20 cellular contexts compared by ENCODE assay signal in genomic region chr3:115833074-115833473, GRCh38.
DNase-seq lines count a peak whose midpoint lies in the region; ATAC-seq, FAIRE-seq and TF ChIP-seq lines count a peak whose summit lies in the region.
"Had no signal": no experiment of that assay in that cellular context is flagged by ENCODE, and none has a peak within 500 bp of the region (broad histone marks: within the 10 kb centered on the region; RNA-seq: fewer than 3 reads in every experiment).

No MANE protein-coding gene starts in this region.

- H3K9ac ChIP-seq in kidney (ENCODE audit: low read length in 2 of 2), result no peak overlapping the region
- H3K9ac ChIP-seq: KMS-11 had no signal

- no peaks in the 10 kb centered on the region for H3K36me3 Mint-ChIP-seq in activated CD4-positive, alpha-beta memory T cell treated with anti-CD3 and anti-CD28 coated beads for 36 hours
- H3K36me3 Mint-ChIP-seq: CD8-positive, alpha-beta T cell had no signal

- CTCF ChIA-PET in BJ (lab: Yijun Ruan, JAX), result interaction anchor here (1.0 to 1.4 kb wide), 3 partner anchors 13 to 49 kb away, joined by 3 to 5 read pairs (median 3); no protein-coding TSS in a partner anchor
- CTCF ChIA-PET in activated CD4-positive, alpha-beta memory T cell treated with anti-CD3 and anti-CD28 coated beads for 36 hours (lab: Charles Lee), result interaction anchor here (1.1 kb wide), 1 partner anchor 21 kb away, joined by 3 read pairs; no protein-coding TSS in a partner anchor

- no peak for ATAC-seq in upper lobe of right lung
- ATAC-seq: CD8-positive, alpha-beta T cell; PC-3 had no signal

- DNase-seq in BJ (ENCODE audit: low read depth) (peak; percentile 27), LHCN-M2 (ENCODE audit: low read depth) (peak; percentile 10), choroid plexus epithelial cell (ENCODE audit: low read depth) (peak; percentile 57), kidney (no peak), upper lobe of right lung (no peak), NCI-H524 (lab: John Stamatoyannopoulos, UW) (no peak)
- DNase-seq in stimulated activated naive CD4-positive, alpha-beta T cell (lab: John Stamatoyannopoulos, UW), result no peak
- no peak for DNase-seq in activated CD4-positive, alpha-beta memory T cell treated with anti-CD3 and anti-CD28 coated beads for 36 hours
- DNase-seq: BE2C; CD8-positive, alpha-beta T cell; DND-41; GOT3; MG63; NCI-H1092; NCI-H146; NCI-H2081; PC-3; SW 1271 had no signal

- H3K27ac Mint-ChIP-seq in activated CD4-positive, alpha-beta memory T cell treated with anti-CD3 and anti-CD28 coated beads for 36 hours, result no peak overlapping the region
- H3K27ac Mint-ChIP-seq: CD8-positive, alpha-beta T cell had no signal

- H3K27ac ChIP-seq in kidney (ENCODE audit: low read depth in 2 of 2, low read length in 2 of 2) (no peak overlapping the region), upper lobe of right lung (no peak overlapping the region)
- H3K27ac ChIP-seq: KMS-11, RWPE1 had no signal

- H3K4me3 Mint-ChIP-seq in activated CD4-positive, alpha-beta memory T cell treated with anti-CD3 and anti-CD28 coated beads for 36 hours, result no peak overlapping the region
- H3K4me3 Mint-ChIP-seq: CD8-positive, alpha-beta T cell had no signal

- TF ChIP-seq CTCF in BJ (IDR thresholded peaks at IDR 0.05; ENCODE audit: insufficient read depth, low read depth, low read length), result no peak
- no peak for TF ChIP-seq CTCF in choroid plexus epithelial cell (conservative IDR thresholded peaks at IDR 0.05; ENCODE audit: low read depth, low read length)
- TF ChIP-seq CTCF in kidney (IDR thresholded peaks at IDR 0.05; ENCODE audit: borderline replicate concordance, extremely low read depth, insufficient read depth), result no peak
- TF ChIP-seq CTCF in upper lobe of right lung (IDR thresholded peaks at IDR 0.05), result no peak

- no peaks in the 10 kb centered on the region for H3K36me3 ChIP-seq in BJ (ENCODE audit: control insufficient read depth, insufficient read depth, low read length)
- H3K36me3 ChIP-seq in kidney (ENCODE audit: control insufficient read depth in 1 of 2, insufficient read depth in 2 of 2, low read length in 2 of 2), result no peaks in the 10 kb centered on the region
- no peaks in the 10 kb centered on the region for H3K36me3 ChIP-seq in upper lobe of right lung
- H3K36me3 ChIP-seq: BE2C, MG63 had no signal

- H3K27me3 Mint-ChIP-seq in activated CD4-positive, alpha-beta memory T cell treated with anti-CD3 and anti-CD28 coated beads for 36 hours, result peaks cover 10% of the 10 kb centered on the region

- intact Hi-C loops in kidney (cut with DNase I) (no loop called here), upper lobe of right lung (cut with DNase I) (no loop called here)
- intact Hi-C loops in activated CD4-positive, alpha-beta memory T cell treated with anti-CD3 and anti-CD28 coated beads for 36 hours (cut with micrococcal nuclease), result no loop called here

- no peaks in the 10 kb centered on the region for H3K4me1 ChIP-seq in kidney (ENCODE audit: control insufficient read depth in 1 of 2, insufficient read depth in 1 of 2, low read depth in 1 of 2, low read length in 2 of 2)
- no peaks in the 10 kb centered on the region for H3K4me1 ChIP-seq in upper lobe of right lung

- H3K9me3 Mint-ChIP-seq in activated CD4-positive, alpha-beta memory T cell treated with anti-CD3 and anti-CD28 coated beads for 36 hours, result no peaks in the 10 kb centered on the region
- H3K9me3 Mint-ChIP-seq: CD8-positive, alpha-beta T cell had no signal

- H3K27me3 ChIP-seq in BJ (ENCODE audit: control insufficient read depth, insufficient read depth, low read length) (no peaks in the 10 kb centered on the region), upper lobe of right lung (no peaks in the 10 kb centered on the region)
- H3K27me3 ChIP-seq: BE2C, MG63 had no signal

- no peaks in the 10 kb centered on the region for H3K9me3 ChIP-seq in kidney (ENCODE audit: control insufficient read depth in 1 of 2, low read length in 2 of 2)
- H3K9me3 ChIP-seq in upper lobe of right lung, result no peaks in the 10 kb centered on the region
- H3K9me3 ChIP-seq: BE2C, MG63 had no signal

- no peaks in the 10 kb centered on the region for H3K4me1 Mint-ChIP-seq in activated CD4-positive, alpha-beta memory T cell treated with anti-CD3 and anti-CD28 coated beads for 36 hours (ENCODE audit: low read depth)

- peak; percentile 47 for FAIRE-seq in kidney (lab: Jason Lieb, UNC)

- H3K4me3 ChIP-seq in BJ (ENCODE audit: low read depth, low read length) (no peak overlapping the region), choroid plexus epithelial cell (ENCODE audit: low read depth, low read length) (no peak overlapping the region), kidney (ENCODE audit: low read length in 2 of 2) (no peak overlapping the region), upper lobe of right lung (no peak overlapping the region)
- H3K4me3 ChIP-seq: MG63 had no signal

- POLR2A ChIA-PET in BJ (lab: Charles Lee), result interaction anchor here (0.5 kb wide), 1 partner anchor 1219 kb away, joined by 3 read pairs; no protein-coding TSS in a partner anchor
- POLR2A ChIA-PET in activated CD4-positive, alpha-beta memory T cell treated with anti-CD3 and anti-CD28 coated beads for 36 hours (lab: Charles Lee), result no interaction called here

Comparison
In these comparisons a context has a peak if more than half of its experiments do, and no peak if none do; other contexts are left out.
1. DNase-seq: peak in BJ (single experiment), LHCN-M2 (single experiment) and choroid plexus epithelial cell (single experiment); none in kidney (single experiment), stimulated activated naive CD4-positive, alpha-beta T cell (0 of 6), activated CD4-positive, alpha-beta memory T cell treated with anti-CD3 and anti-CD28 coated beads for 36 hours (single experiment), upper lobe of right lung (single experiment) and NCI-H524 (0 of 2).